In genomic region chr2:238321467-238321866, GRCh38 we compare ENCODE assay signal across 9 cellular contexts. TPM values are rescaled to one million over a fixed set of nuclear protein-coding genes. Genes with fewer than 3 reads are reported as not detected.
DNase-seq lines count a peak whose midpoint lies in the region; ATAC-seq and TF ChIP-seq lines count a peak whose summit lies in the region.
"Had no signal": no experiment of that assay in that cellular context is flagged by ENCODE, and none has a peak within 500 bp of the region (broad histone marks: within the 10 kb centered on the region; RNA-seq: fewer than 3 reads in every experiment).

No MANE protein-coding gene starts in this region.

- peaks cover 50% of the 10 kb centered on the region for H3K79me2 ChIP-seq in SK-N-SH (ENCODE audit: insufficient read depth)
- H3K79me2 ChIP-seq in hepatocyte: peaks cover 16% of the 10 kb centered on the region

- H3K9me2 ChIP-seq in SK-N-SH: no peaks in the 10 kb centered on the region
- H3K9me2 ChIP-seq in hepatocyte (replicated peaks; ENCODE audit: insufficient read depth): no peaks in the 10 kb centered on the region

- H3K36me3 ChIP-seq in SK-N-SH (replicated peaks in 1 of 2; ENCODE audit: control insufficient read depth in 1 of 2, insufficient read depth in 2 of 2, low read length in 1 of 2) (no peaks in the 10 kb centered on the region), hepatocyte (replicated peaks; ENCODE audit: insufficient read depth, low read depth) (no peaks in the 10 kb centered on the region), spleen (peaks cover 0 to 29% (median 5%) of the 10 kb centered on the region in 6 donors)

- no peak for TF ChIP-seq RAD21 in SK-N-SH (IDR thresholded peaks at IDR 0.05; ENCODE audit: low read length)

- H3K27me3 Mint-ChIP-seq in activated B cell treated with CpG ODN at 0.5 μM for 24 hours: peaks cover 1% of the 10 kb centered on the region

- TF ChIP-seq CTCF in SK-N-SH (IDR thresholded peaks at IDR 0.05) (no peak), activated B cell treated with CpG ODN at 0.5 μM for 24 hours (IDR thresholded peaks at IDR 0.05) (no peak), hepatocyte (IDR thresholded peaks at IDR 0.05; ENCODE audit: poor library complexity) (no peak), spleen (IDR thresholded peaks at IDR 0.05 in 8 of 11, conservative IDR thresholded peaks at IDR 0.05 in 3 of 11) (no peak)

- peaks cover 5% of the 10 kb centered on the region for H3K36me3 Mint-ChIP-seq in activated B cell treated with CpG ODN at 0.5 μM for 24 hours (ENCODE audit: low read depth)

- no peak for TF ChIP-seq POLR2A in spleen (IDR thresholded peaks at IDR 0.05)

- no peak overlapping the region for H3K27ac Mint-ChIP-seq in activated B cell treated with CpG ODN at 0.5 μM for 24 hours

- CTCF ChIA-PET in SK-N-SH (lab: Yijun Ruan, JAX) (interaction anchor here (2.1 to 2.6 kb wide), 2 partner anchors 21 to 36 kb away, joined by 5 to 7 read pairs; no protein-coding TSS in a partner anchor), activated B cell treated with CpG ODN at 0.5 μM for 24 hours (lab: Charles Lee) (no interaction called here)

- H4K20me1 ChIP-seq in SK-N-SH (ENCODE audit: insufficient read depth) (no peaks in the 10 kb centered on the region; the same call in 1 of the 2 replicates), hepatocyte (ENCODE audit: insufficient read depth, poor library complexity, severe bottlenecking) (no peaks in the 10 kb centered on the region)

- H3K27ac ChIP-seq in SK-N-SH (ENCODE audit: low read depth in 2 of 2, low read length in 1 of 2) (no peak overlapping the region), hepatocyte (no peak overlapping the region), spleen (no peak overlapping the region)

- ATAC-seq in SK-N-SH treated with all-trans-retinoic acid at 6 μM for 48 hours (no peak), activated B cell treated with CpG ODN at 0.5 μM for 24 hours (ENCODE audit: low read depth) (no peak), GM21390 (IDR thresholded peaks at IDR 0.05; ENCODE audit: unreplicated experiment) (no peak)

- no peaks in the 10 kb centered on the region for H3F3A ChIP-seq in SK-N-SH (replicated peaks; ENCODE audit: insufficient read depth)

- peak overlapping the region; percentile 76 for H3K9ac ChIP-seq in SK-N-SH

- H3K4me2 ChIP-seq in SK-N-SH (peak overlapping the region; percentile 94), hepatocyte (peak overlapping the region; percentile 76)

- peak overlapping the region; percentile 78 for H3K4me3 Mint-ChIP-seq in activated B cell treated with CpG ODN at 0.5 μM for 24 hours

- DNase-seq in SK-N-SH: no peak
- DNase-seq in activated B cell treated with CpG ODN at 0.5 μM for 24 hours: no peak
- no peak for DNase-seq in hepatocyte (ENCODE audit: low spot score)
- DNase-seq in spleen: no peak
- DNase-seq in NCI-H2081 treated with DMSO at 0.1 percent for 48 hours (lab: John Stamatoyannopoulos, UW): no peak
- DNase-seq in NCI-H2196 (lab: John Stamatoyannopoulos, UW; ENCODE audit: unreplicated experiment): no peak
- DNase-seq: 8988T had no signal

- H3K4me1 ChIP-seq in SK-N-SH (ENCODE audit: control insufficient read depth in 1 of 2, insufficient read depth in 2 of 2, low read depth in 1 of 2, low read length in 1 of 2): peaks cover 0 to 15% of the 10 kb centered on the region in 2 experiments; a peak in 1 of 4 replicates
- no peaks in the 10 kb centered on the region for H3K4me1 ChIP-seq in hepatocyte (ENCODE audit: insufficient read depth)
- peaks cover 11 to 28% (median 21%) of the 10 kb centered on the region in 6 donors for H3K4me1 ChIP-seq in spleen

- peaks cover 13% of the 10 kb centered on the region for H3K4me1 Mint-ChIP-seq in activated B cell treated with CpG ODN at 0.5 μM for 24 hours

- H2AFZ ChIP-seq in SK-N-SH (ENCODE audit: low read depth): 0 out of 2 replicates have a peak overlapping the region, but pooled peaks have one; percentile 27
- H2AFZ ChIP-seq in hepatocyte: no peak overlapping the region

- POLR2A ChIA-PET in SK-N-SH (lab: Yijun Ruan, JAX): no interaction called here
- POLR2A ChIA-PET in activated B cell treated with CpG ODN at 0.5 μM for 24 hours (lab: Charles Lee): no interaction called here

- H3K27me3 ChIP-seq in SK-N-SH (ENCODE audit: insufficient read depth): no peaks in the 10 kb centered on the region
- no peaks in the 10 kb centered on the region for H3K27me3 ChIP-seq in hepatocyte
- H3K27me3 ChIP-seq in spleen (replicated peaks in 1 of 7): peaks cover 0 to 4% (median 0%) of the 10 kb centered on the region in 7 donors

- intact Hi-C loops in activated B cell treated with CpG ODN at 0.5 μM for 24 hours (cut with micrococcal nuclease) (loop anchor here (2.0 kb wide), 1 partner anchor 91 kb away; no protein-coding TSS in a partner anchor), spleen (cut with DNase I; ENCODE audit: low total_unique reads) (no loop called here)

- H3K9me3 Mint-ChIP-seq in activated B cell treated with CpG ODN at 0.5 μM for 24 hours: no peaks in the 10 kb centered on the region

- 82% methylated on average over 5 of the region's 9 CpGs for WGBS in SK-N-SH (ENCODE audit: low lambda C conversion rate)
- WGBS in hepatocyte (ENCODE audit: low lambda C conversion rate, missing lambda C conversion rate): 77% methylated on average over 9 of the region's 9 CpGs
- WGBS in spleen, 5 donors: 77 to 91% (median 82%) methylated on average over 9 of the region's 9 CpGs

- TF ChIP-seq EP300 in SK-N-SH (IDR thresholded peaks at IDR 0.05; ENCODE audit: borderline replicate concordance in 1 of 2, low read depth in 1 of 2, low read length in 1 of 2): no peak

- H3K4me3 ChIP-seq in SK-N-SH (ENCODE audit: low read depth in 2 of 2, low read length in 1 of 2) (peak overlapping the region; percentile 71 to 78), hepatocyte (no peak overlapping the region), spleen (peak overlapping the region in 6 of 8 donors; percentile 79 to 97 (median 88))

- H3K9me3 ChIP-seq in SK-N-SH: no peaks in the 10 kb centered on the region
- H3K9me3 ChIP-seq in hepatocyte (ENCODE audit: low read depth): no peaks in the 10 kb centered on the region
- no peaks in the 10 kb centered on the region for H3K9me3 ChIP-seq in spleen

TF ChIP-seq in SK-N-SH, 30 proteins besides CTCF, POLR2A, EP300 and RAD21 (continues in another document):
- TF ChIP-seq ELF1 (IDR thresholded peaks at IDR 0.05): no peak
- no peak for TF ChIP-seq SIN3A (IDR thresholded peaks at IDR 0.05; ENCODE audit: borderline replicate concordance, low read depth, low read length)
- TF ChIP-seq YY1 (IDR thresholded peaks at IDR 0.05; ENCODE audit: low read depth): no peak
- TF ChIP-seq JUND (IDR thresholded peaks at IDR 0.05): no peak
- TF ChIP-seq, protein P1, sequence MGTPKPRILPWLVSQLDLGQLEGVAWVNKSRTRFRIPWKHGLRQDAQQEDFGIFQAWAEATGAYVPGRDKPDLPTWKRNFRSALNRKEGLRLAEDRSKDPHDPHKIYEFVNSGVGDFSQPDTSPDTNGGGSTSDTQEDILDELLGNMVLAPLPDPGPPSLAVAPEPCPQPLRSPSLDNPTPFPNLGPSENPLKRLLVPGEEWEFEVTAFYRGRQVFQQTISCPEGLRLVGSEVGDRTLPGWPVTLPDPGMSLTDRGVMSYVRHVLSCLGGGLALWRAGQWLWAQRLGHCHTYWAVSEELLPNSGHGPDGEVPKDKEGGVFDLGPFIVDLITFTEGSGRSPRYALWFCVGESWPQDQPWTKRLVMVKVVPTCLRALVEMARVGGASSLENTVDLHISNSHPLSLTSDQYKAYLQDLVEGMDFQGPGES (IDR thresholded peaks at IDR 0.05; ENCODE audit: low read depth, low read length): no peak

TF ChIP-seq in SK-N-SH treated with all-trans-retinoic acid at 6 μM for 48 hours, 23 proteins besides CTCF, POLR2A, EP300 and RAD21 (continues in another document):
- TF ChIP-seq PPARA (CRISPR knock-in tag; IDR thresholded peaks at IDR 0.05; ENCODE audit: borderline replicate concordance): no peak
- TF ChIP-seq, protein P2, sequence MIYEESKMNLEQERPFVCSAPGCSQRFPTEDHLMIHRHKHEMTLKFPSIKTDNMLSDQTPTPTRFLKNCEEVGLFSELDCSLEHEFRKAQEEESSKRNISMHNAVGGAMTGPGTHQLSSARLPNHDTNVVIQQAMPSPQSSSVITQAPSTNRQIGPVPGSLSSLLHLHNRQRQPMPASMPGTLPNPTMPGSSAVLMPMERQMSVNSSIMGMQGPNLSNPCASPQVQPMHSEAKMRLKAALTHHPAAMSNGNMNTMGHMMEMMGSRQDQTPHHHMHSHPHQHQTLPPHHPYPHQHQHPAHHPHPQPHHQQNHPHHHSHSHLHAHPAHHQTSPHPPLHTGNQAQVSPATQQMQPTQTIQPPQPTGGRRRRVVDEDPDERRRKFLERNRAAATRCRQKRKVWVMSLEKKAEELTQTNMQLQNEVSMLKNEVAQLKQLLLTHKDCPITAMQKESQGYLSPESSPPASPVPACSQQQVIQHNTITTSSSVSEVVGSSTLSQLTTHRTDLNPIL (CRISPR knock-in tag; IDR thresholded peaks at IDR 0.05; ENCODE audit: low read depth): no peak

RNA-seq across cellular contexts. Expression of gene TRAF3IP1, which starts 1.1 kb away (rescaled TPM):
- polyA plus RNA-seq in SK-N-SH (2012; rRNA removed) (9.7 and 15.0 TPM in 2 replicates), hepatocyte (8.4 and 9.1 TPM in 2 replicates), spleen (1 to 10 TPM; 2.6 to 3.7 (median 3.2) TPM)
- 10.3 and 11.6 TPM in 2 replicates for polyA plus RNA-seq in SK-N-SH (2012; cell fraction: cytosol; rRNA removed)
- polyA plus RNA-seq in SK-N-SH (2012; cell fraction: nucleus; rRNA removed): 11.8 and 14.0 TPM in 2 replicates
- total RNA-seq in activated B cell treated with CpG ODN at 0.5 μM for 24 hours (9.5 and 9.9 TPM in 2 replicates), hepatocyte (9.0 and 9.7 TPM in 2 replicates), spleen (10 to 100 TPM in 4 of 7 donors, 1 to 10 TPM in 3; 7.8 to 19.2 (median 10.8) TPM)

RNA-seq across cellular contexts. Expression of gene PER2, which starts 33.1 kb away (rescaled TPM):
- polyA plus RNA-seq in SK-N-SH (2012; rRNA removed): 0.82 and 0.96 TPM in 2 replicates
- 0.50 and 0.71 TPM in 2 replicates for polyA plus RNA-seq in SK-N-SH (2012; cell fraction: cytosol; rRNA removed)
- polyA plus RNA-seq in SK-N-SH (2012; cell fraction: nucleus; rRNA removed): 2.5 and 2.6 TPM in 2 replicates
- 15.8 and 16.6 TPM in 2 replicates for total RNA-seq in activated B cell treated with CpG ODN at 0.5 μM for 24 hours
- total RNA-seq in hepatocyte: 6.1 and 8.9 TPM in 2 replicates
- 6.0 and 6.4 TPM in 2 replicates for polyA plus RNA-seq in hepatocyte
- total RNA-seq in spleen: 10 to 100 TPM in 6 of 7 donors, 1 to 10 TPM in 1; 9.7 to 16.2 (median 14.8) TPM
- 1 to 10 TPM; 2.0 to 3.7 (median 2.6) TPM for polyA plus RNA-seq in spleen
